Comparison of ENCODE assay signal across 35 cellular contexts in genomic region chr2:162202203-162202602, GRCh38. TPM values are rescaled to one million over a fixed set of nuclear protein-coding genes. Genes with fewer than 3 reads are reported as not detected.
"Had no signal": no experiment of that assay in that cellular context is flagged by ENCODE, and none has a peak within 500 bp of the region (broad histone marks: within the 10 kb centered on the region; RNA-seq: fewer than 3 reads in every experiment).

No MANE protein-coding gene starts in this region.

- H3K27me3 Mint-ChIP-seq: brain had no signal

- H3K9me3 Mint-ChIP-seq: activated B cell treated with CpG ODN at 0.5 μM for 24 hours; activated CD4-positive, alpha-beta memory T cell treated with anti-CD3 and anti-CD28 coated beads for 36 hours; activated CD4-positive, alpha-beta T cell treated with anti-CD3 and anti-CD28 coated beads, Interleukin-2, amount 10 ng/mL, durations not matched to agents 24 days and 14 days; activated CD8-positive, alpha-beta T cell treated with anti-CD3 and anti-CD28 coated beads for 36 hours; activated naive CD4-positive, alpha-beta T cell treated with anti-CD3 and anti-CD28 coated beads, Interleukin-2, amount 10 ng/mL, durations not matched to agents 7 days and 5 days; activated naive CD4-positive, alpha-beta T cell treated with anti-CD3 and anti-CD28 coated beads, Interleukin-2, amount 50 U/mL, for 24 hours; activated naive CD8-positive, alpha-beta T cell treated with anti-CD3 and anti-CD28 coated beads, Interleukin-2, amount 10 ng/mL, durations not matched to agents 7 days and 5 days; activated naive CD8-positive, alpha-beta T cell treated with anti-CD3 and anti-CD28 coated beads, Interleukin-2, amount 50 U/mL, for 24 hours; activated T-cell treated with anti-CD3 and anti-CD28 coated beads, Interleukin-2, amount 50 U/mL, for 24 hours; activated T-helper 2 cell treated with anti-CD3 and anti-CD28 coated beads, Interferon-gamma antibody, Interleukin-2, Interleukin-4, amounts not matched to agents 10 μg/mL and 5 μg/mL and 100 μg/mL, durations not matched to agents 14 hours and 24 hours and 36 hours; brain; central memory CD8-positive, alpha-beta T cell had no signal

- H3K36me3 Mint-ChIP-seq: activated CD4-positive, alpha-beta memory T cell treated with anti-CD3 and anti-CD28 coated beads for 36 hours; activated CD8-positive, alpha-beta memory T cell treated with anti-CD3 and anti-CD28 coated beads, Interleukin-2, amount 10 ng/mL, durations not matched to agents 7 days and 5 days; activated naive CD4-positive, alpha-beta T cell treated with anti-CD3 and anti-CD28 coated beads, Interleukin-2, amount 10 ng/mL, durations not matched to agents 7 days and 5 days; activated naive CD4-positive, alpha-beta T cell treated with anti-CD3 and anti-CD28 coated beads, Interleukin-2, amount 50 U/mL, for 24 hours; activated naive CD8-positive, alpha-beta T cell; activated naive CD8-positive, alpha-beta T cell treated with anti-CD3 and anti-CD28 coated beads, Interleukin-2, amount 10 ng/mL, durations not matched to agents 7 days and 5 days; brain had no signal

- H3K4me3 ChIP-seq: ascending aorta, cardiac muscle cell had no signal

- FAIRE-seq: bronchial epithelial cell, TTC549 had no signal

- ATAC-seq: activated CD8-positive, alpha-beta memory T cell treated with anti-CD3 and anti-CD28 coated beads, Interleukin-2, amount 10 ng/mL, durations not matched to agents 7 days and 5 days; activated CD8-positive, alpha-beta T cell treated with anti-CD3 and anti-CD28 coated beads for 36 hours; activated naive CD8-positive, alpha-beta T cell treated with anti-CD3 and anti-CD28 coated beads, Interleukin-2, amount 50 U/mL, for 24 hours; T-helper 17 cell had no signal

- H3K4me3 Mint-ChIP-seq: activated B cell treated with CpG ODN at 0.5 μM for 24 hours; activated CD4-positive, alpha-beta memory T cell treated with anti-CD3 and anti-CD28 coated beads for 36 hours; activated CD4-positive, alpha-beta T cell treated with anti-CD3 and anti-CD28 coated beads, Interleukin-2, amount 10 ng/mL, durations not matched to agents 24 days and 14 days; activated CD8-positive, alpha-beta memory T cell treated with anti-CD3 and anti-CD28 coated beads, Interleukin-2, amount 10 ng/mL, durations not matched to agents 7 days and 5 days; activated CD8-positive, alpha-beta T cell treated with anti-CD3 and anti-CD28 coated beads for 36 hours; activated naive CD4-positive, alpha-beta T cell treated with anti-CD3 and anti-CD28 coated beads, Interleukin-2, amount 10 ng/mL, durations not matched to agents 7 days and 5 days; activated naive CD4-positive, alpha-beta T cell treated with anti-CD3 and anti-CD28 coated beads, Interleukin-2, amount 50 U/mL, for 24 hours; activated naive CD8-positive, alpha-beta T cell; activated naive CD8-positive, alpha-beta T cell treated with anti-CD3 and anti-CD28 coated beads, Interleukin-2, amount 10 ng/mL, durations not matched to agents 7 days and 5 days; activated naive CD8-positive, alpha-beta T cell treated with anti-CD3 and anti-CD28 coated beads, Interleukin-2, amount 50 U/mL, for 24 hours; activated T-cell treated with anti-CD3 and anti-CD28 coated beads, Interleukin-2, amount 50 U/mL, for 24 hours; brain; central memory CD8-positive, alpha-beta T cell; T-helper 17 cell had no signal

- H3K4me1 Mint-ChIP-seq: activated B cell treated with CpG ODN at 0.5 μM for 24 hours; activated CD4-positive, alpha-beta T cell treated with anti-CD3 and anti-CD28 coated beads, Interleukin-2, amount 10 ng/mL, durations not matched to agents 24 days and 14 days; activated CD8-positive, alpha-beta memory T cell treated with anti-CD3 and anti-CD28 coated beads, Interleukin-2, amount 10 ng/mL, durations not matched to agents 7 days and 5 days; activated naive CD4-positive, alpha-beta T cell treated with anti-CD3 and anti-CD28 coated beads, Interleukin-2, amount 10 ng/mL, durations not matched to agents 7 days and 5 days; activated naive CD4-positive, alpha-beta T cell treated with anti-CD3 and anti-CD28 coated beads, Interleukin-2, amount 50 U/mL, for 24 hours; activated naive CD8-positive, alpha-beta T cell treated with anti-CD3 and anti-CD28 coated beads, Interleukin-2, amount 10 ng/mL, durations not matched to agents 7 days and 5 days; activated naive CD8-positive, alpha-beta T cell treated with anti-CD3 and anti-CD28 coated beads, Interleukin-2, amount 50 U/mL, for 24 hours; brain; central memory CD8-positive, alpha-beta T cell; T-helper 17 cell had no signal

- H3K27ac Mint-ChIP-seq: activated B cell treated with CpG ODN at 0.5 μM for 24 hours; activated CD4-positive, alpha-beta memory T cell treated with anti-CD3 and anti-CD28 coated beads for 36 hours; activated CD4-positive, alpha-beta T cell treated with anti-CD3 and anti-CD28 coated beads, Interleukin-2, amount 10 ng/mL, durations not matched to agents 24 days and 14 days; activated CD8-positive, alpha-beta memory T cell treated with anti-CD3 and anti-CD28 coated beads, Interleukin-2, amount 10 ng/mL, durations not matched to agents 7 days and 5 days; activated CD8-positive, alpha-beta T cell treated with anti-CD3 and anti-CD28 coated beads for 36 hours; activated naive CD4-positive, alpha-beta T cell treated with anti-CD3 and anti-CD28 coated beads, Interleukin-2, amount 10 ng/mL, durations not matched to agents 7 days and 5 days; activated naive CD4-positive, alpha-beta T cell treated with anti-CD3 and anti-CD28 coated beads, Interleukin-2, amount 50 U/mL, for 24 hours; activated naive CD8-positive, alpha-beta T cell; activated naive CD8-positive, alpha-beta T cell treated with anti-CD3 and anti-CD28 coated beads, Interleukin-2, amount 10 ng/mL, durations not matched to agents 7 days and 5 days; activated naive CD8-positive, alpha-beta T cell treated with anti-CD3 and anti-CD28 coated beads, Interleukin-2, amount 50 U/mL, for 24 hours; activated T-cell treated with anti-CD3 and anti-CD28 coated beads, Interleukin-2, amount 50 U/mL, for 24 hours; activated T-helper 2 cell treated with anti-CD3 and anti-CD28 coated beads, Interferon-gamma antibody, Interleukin-2, Interleukin-4, amounts not matched to agents 10 μg/mL and 5 μg/mL and 100 μg/mL, durations not matched to agents 14 hours and 24 hours and 36 hours; T-helper 17 cell had no signal

- DNase-seq: activated B cell treated with CpG ODN at 0.5 μM for 24 hours; activated CD4-positive, alpha-beta memory T cell treated with anti-CD3 and anti-CD28 coated beads for 36 hours; activated CD4-positive, alpha-beta T cell treated with anti-CD3 and anti-CD28 coated beads for 4 hours; activated CD4-positive, alpha-beta T cell treated with anti-CD3 and anti-CD28 coated beads, Interleukin-2, amount 50 U/mL, for 1 hour; activated CD4-positive, alpha-beta T cell treated with anti-CD3 and anti-CD28 coated beads, Interleukin-2, amount 50 U/mL, for 4 hours; activated CD4-positive, CD25-positive, alpha-beta regulatory T cell treated with anti-CD3 and anti-CD28 coated beads, Interleukin-2, amount 50 U/mL, for 72 hours; activated CD8-positive, alpha-beta memory T cell treated with anti-CD3 and anti-CD28 coated beads for 24 hours; activated CD8-positive, alpha-beta memory T cell treated with anti-CD3 and anti-CD28 coated beads, Interleukin-2, amount 10 ng/mL, durations not matched to agents 7 days and 5 days; activated CD8-positive, alpha-beta memory T cell treated with anti-CD3 and anti-CD28 coated beads, Interleukin-2, amount 50 U/mL, for 48 hours; activated CD8-positive, alpha-beta T cell treated with anti-CD3 and anti-CD28 coated beads for 36 hours; activated effector memory CD4-positive, alpha-beta T cell treated with Interleukin-2 at 50 U/mL for 16 hours; activated gamma-delta T cell; activated naive CD4-positive, alpha-beta T cell treated with anti-CD3 and anti-CD28 coated beads, Interleukin-2, amount 10 ng/mL, durations not matched to agents 7 days and 5 days; activated naive CD4-positive, alpha-beta T cell treated with Interleukin-2 at 50 U/mL for 16 hours; activated naive CD8-positive, alpha-beta T cell treated with anti-CD3 and anti-CD28 coated beads, Interleukin-2, amount 10 ng/mL, durations not matched to agents 7 days and 5 days; activated naive CD8-positive, alpha-beta T cell treated with anti-CD3 and anti-CD28 coated beads, Interleukin-2, amount 50 U/mL, for 24 hours; activated T-cell treated with anti-CD3 and anti-CD28 coated beads, Interleukin-2, amount 50 U/mL, for 24 hours; activated T-cell treated with anti-CD3 and anti-CD28 coated beads, Interleukin-2, amount 50 U/mL, for 48 hours; amygdala; anterior cingulate cortex; caudate nucleus; cerebellar nuclear complex; T-helper 17 cell had no signal

RNA-seq across cellular contexts. Expression of gene FAP, which starts 41.0 kb away (rescaled TPM):
- total RNA-seq: activated B cell treated with CpG ODN at 0.5 μM for 24 hours; activated CD4-positive, alpha-beta memory T cell treated with anti-CD3 and anti-CD28 coated beads for 36 hours; activated CD4-positive, alpha-beta T cell treated with anti-CD3 and anti-CD28 coated beads, Interleukin-2, amount 10 ng/mL, durations not matched to agents 24 days and 14 days; activated CD8-positive, alpha-beta T cell treated with anti-CD3 and anti-CD28 coated beads for 36 hours; activated naive CD8-positive, alpha-beta T cell treated with anti-CD3 and anti-CD28 coated beads, Interleukin-2, amount 10 ng/mL, durations not matched to agents 7 days and 5 days; activated T-helper 2 cell treated with anti-CD3 and anti-CD28 coated beads, Interferon-gamma antibody, Interleukin-2, Interleukin-4, amounts not matched to agents 10 μg/mL and 5 μg/mL and 100 μg/mL, durations not matched to agents 14 hours and 24 hours and 36 hours; cardiac muscle cell; T-helper 17 cell; T-helper 2 cell treated with Interferon-gamma antibody and Interleukin-4, amounts not matched to agents 100 ng/mL and 5 ng/mL, for 36 hours had no signal

RNA-seq across cellular contexts. Expression of gene GCG, which starts 50.2 kb away (rescaled TPM):
- total RNA-seq: activated B cell treated with CpG ODN at 0.5 μM for 24 hours; activated CD4-positive, alpha-beta memory T cell treated with anti-CD3 and anti-CD28 coated beads for 36 hours; activated CD4-positive, alpha-beta T cell treated with anti-CD3 and anti-CD28 coated beads, Interleukin-2, amount 10 ng/mL, durations not matched to agents 24 days and 14 days; activated CD8-positive, alpha-beta memory T cell treated with anti-CD3 and anti-CD28 coated beads, Interleukin-2, amount 10 ng/mL, durations not matched to agents 7 days and 5 days; activated CD8-positive, alpha-beta T cell treated with anti-CD3 and anti-CD28 coated beads for 36 hours; activated naive CD8-positive, alpha-beta T cell treated with anti-CD3 and anti-CD28 coated beads, Interleukin-2, amount 10 ng/mL, durations not matched to agents 7 days and 5 days; activated T-helper 2 cell treated with anti-CD3 and anti-CD28 coated beads, Interferon-gamma antibody, Interleukin-2, Interleukin-4, amounts not matched to agents 10 μg/mL and 5 μg/mL and 100 μg/mL, durations not matched to agents 14 hours and 24 hours and 36 hours; ascending aorta; bronchial epithelial cell; cardiac muscle cell; chondrocyte; T-helper 17 cell; T-helper 2 cell treated with Interferon-gamma antibody and Interleukin-4, amounts not matched to agents 100 ng/mL and 5 ng/mL, for 36 hours had no signal
